ENCODE assay signal across 8 cellular contexts in genomic region chr4:184472540-184473264, GRCh38. TPM values are rescaled to one million over a fixed set of nuclear protein-coding genes. Genes with fewer than 3 reads are reported as not detected.
DNase-seq lines count a peak whose midpoint lies in the region; ATAC-seq and TF ChIP-seq lines count a peak whose summit lies in the region.

No MANE protein-coding gene starts in this region.

- intact Hi-C loops in Right ventricle myocardium inferior (cut with DNase I): loop anchor here (2.0 to 5.0 kb wide), 5 partner anchors 60 to 205 kb away; partner anchors contain the start of genes CASP3 and PRIMPOL
- intact Hi-C loops in vagina (cut with DNase I): loop anchor here (10.0 kb wide), 3 partner anchors 62 to 188 kb away; no protein-coding TSS in a partner anchor

- no peaks in the 10 kb centered on the region for H3K27me3 ChIP-seq in vagina

- no peaks in the 10 kb centered on the region for H3K27me3 Mint-ChIP-seq in activated naive CD8-positive, alpha-beta T cell treated with anti-CD3 and anti-CD28 coated beads, Interleukin-2, amount 10 ng/mL, durations not matched to agents 7 days and 5 days

- H3K27ac ChIP-seq in C4-2B (peak overlapping the region; percentile 90), vagina (peak overlapping the region; percentile 99)

- H3K36me3 ChIP-seq in vagina: no peaks in the 10 kb centered on the region

- H3K9me3 ChIP-seq in vagina: no peaks in the 10 kb centered on the region

- POLR2A ChIA-PET in activated naive CD8-positive, alpha-beta T cell treated with anti-CD3 and anti-CD28 coated beads, Interleukin-2, amount 10 ng/mL, durations not matched to agents 7 days and 5 days (lab: Charles Lee): interaction anchor here (0.6 to 1.0 kb wide), 5 partner anchors 24 to 101 kb away, joined by 3 to 8 read pairs (median 6); no protein-coding TSS in a partner anchor

- peak; percentile 27 for ATAC-seq in GM18909 (IDR thresholded peaks at IDR 0.05; ENCODE audit: poor library complexity, unreplicated experiment)
- peak; percentile 19 for ATAC-seq in HG03520 (IDR thresholded peaks at IDR 0.05; ENCODE audit: unreplicated experiment)
- peak; percentile 20 for ATAC-seq in activated naive CD8-positive, alpha-beta T cell treated with anti-CD3 and anti-CD28 coated beads, Interleukin-2, amount 10 ng/mL, durations not matched to agents 7 days and 5 days (ENCODE audit: low read depth)
- peak; percentile 62 for ATAC-seq in Right ventricle myocardium inferior
- peak; percentile 66 for ATAC-seq in omental fat pad (ENCODE audit: low FRiP score)

- peak overlapping the region; percentile 86 for H3K27ac Mint-ChIP-seq in activated naive CD8-positive, alpha-beta T cell treated with anti-CD3 and anti-CD28 coated beads, Interleukin-2, amount 10 ng/mL, durations not matched to agents 7 days and 5 days

- peak overlapping the region; percentile 77 to 95 for H3K4me3 ChIP-seq in vagina

- H3K9me3 Mint-ChIP-seq in activated naive CD8-positive, alpha-beta T cell treated with anti-CD3 and anti-CD28 coated beads, Interleukin-2, amount 10 ng/mL, durations not matched to agents 7 days and 5 days: no peaks in the 10 kb centered on the region

- DNase-seq in SK-N-DZ (ENCODE audit: low spot score): peak; percentile 35
- peak; percentile 79 for DNase-seq in activated naive CD8-positive, alpha-beta T cell treated with anti-CD3 and anti-CD28 coated beads, Interleukin-2, amount 10 ng/mL, durations not matched to agents 7 days and 5 days
- DNase-seq in Right ventricle myocardium inferior (ENCODE audit: missing footprints): peak; percentile 94
- peak; percentile 51 for DNase-seq in omental fat pad (ENCODE audit: low spot score)
- no peak for DNase-seq in vagina (ENCODE audit: extremely low spot score in 2 of 2)

- peak in 1 of 2 donors; percentile 12 for TF ChIP-seq POLR2A in vagina (IDR thresholded peaks at IDR 0.05)

- peaks cover 35% of the 10 kb centered on the region for H3K36me3 Mint-ChIP-seq in activated naive CD8-positive, alpha-beta T cell treated with anti-CD3 and anti-CD28 coated beads, Interleukin-2, amount 10 ng/mL, durations not matched to agents 7 days and 5 days

- no peak for TF ChIP-seq CTCF in C4-2B (conservative IDR thresholded peaks at IDR 0.05)
- no peak for TF ChIP-seq CTCF in omental fat pad (IDR thresholded peaks at IDR 0.05)
- no peak for TF ChIP-seq CTCF in vagina (IDR thresholded peaks at IDR 0.05)

- H3K4me3 Mint-ChIP-seq in activated naive CD8-positive, alpha-beta T cell treated with anti-CD3 and anti-CD28 coated beads, Interleukin-2, amount 10 ng/mL, durations not matched to agents 7 days and 5 days: peak overlapping the region; percentile 89

- peaks cover 53% of the 10 kb centered on the region for H3K4me1 ChIP-seq in vagina

- peaks cover 44% of the 10 kb centered on the region for H3K4me1 Mint-ChIP-seq in activated naive CD8-positive, alpha-beta T cell treated with anti-CD3 and anti-CD28 coated beads, Interleukin-2, amount 10 ng/mL, durations not matched to agents 7 days and 5 days

RNA-seq across cellular contexts. Expression of gene IRF2, which starts 1.6 kb away (rescaled TPM):
- 2.2 and 4.8 TPM in 2 replicates for polyA plus RNA-seq in SK-N-DZ (2014; cell fraction: cytosol; rRNA removed)
- 2.2 and 2.7 TPM in 2 replicates for polyA plus RNA-seq in SK-N-DZ (2014; cell fraction: nucleus; rRNA removed)
- total RNA-seq in activated naive CD8-positive, alpha-beta T cell treated with anti-CD3 and anti-CD28 coated beads, Interleukin-2, amount 10 ng/mL, durations not matched to agents 7 days and 5 days: 10 to 100 TPM; 72.0 to 73.2 TPM
- total RNA-seq in Right ventricle myocardium inferior (34.0 TPM), omental fat pad (10 to 100 TPM; 16.9 to 53.1 (median 28.9) TPM), vagina (18.7 TPM)

Comparison
In these comparisons a context has a peak if more than half of its experiments do, and no peak if none do; other contexts are left out.
1. DNase-seq: peak in SK-N-DZ (single experiment), activated naive CD8-positive, alpha-beta T cell treated with anti-CD3 and anti-CD28 coated beads, Interleukin-2, amount 10 ng/mL, durations not matched to agents 7 days and 5 days (single experiment), Right ventricle myocardium inferior (single experiment) and omental fat pad (single experiment); none in vagina (0 of 2).
2. Peak in every context shown above with its lines, with median percentiles within 50 percentile points of each other: ATAC-seq.